19 cellular contexts compared by ENCODE assay signal in the genomic region with DNA sequence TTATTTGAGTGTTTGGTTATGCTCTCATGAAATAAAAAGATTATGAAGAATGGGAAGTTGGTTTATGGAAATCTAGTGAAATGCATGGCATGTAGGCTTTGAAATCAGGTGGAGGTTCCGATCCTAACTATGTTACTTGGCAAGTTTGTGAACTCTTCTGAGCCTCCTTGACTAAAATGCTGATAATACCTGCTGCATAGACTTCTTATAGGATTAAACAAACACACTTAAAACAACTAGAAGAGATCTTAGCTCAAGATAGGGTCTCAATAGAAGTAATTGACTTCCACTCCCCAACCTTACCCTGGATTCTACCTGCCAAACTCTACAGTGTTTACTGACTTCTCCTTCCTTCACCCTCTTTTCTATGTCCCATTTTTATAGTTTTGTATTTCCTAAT.
"Had no signal": no experiment of that assay in that cellular context is flagged by ENCODE, and none has a peak within 500 bp of the region (broad histone marks: within the 10 kb centered on the region; RNA-seq: fewer than 3 reads in every experiment).

No MANE protein-coding gene starts in this region.

- ATAC-seq: effector memory CD8-positive, alpha-beta T cell had no signal

- H3K36me3 ChIP-seq: esophagus muscularis mucosa, gastrocnemius medialis, heart right ventricle, sigmoid colon, stomach, vagina had no signal

- H3K36me3 Mint-ChIP-seq: type B pancreatic cell had no signal

- H3K4me3 Mint-ChIP-seq: effector memory CD8-positive, alpha-beta T cell; naive B cell; nephron progenitor cell; type B pancreatic cell had no signal

- H3K4me1 ChIP-seq: stomach, vagina had no signal

- H3K27ac ChIP-seq: epithelial cell of prostate, vagina had no signal

- H3K9me3 ChIP-seq: esophagus muscularis mucosa, gastrocnemius medialis, sigmoid colon, stomach, vagina had no signal

- H3K27ac Mint-ChIP-seq: effector memory CD8-positive, alpha-beta T cell; nephron progenitor cell; type B pancreatic cell had no signal

- H3K27me3 ChIP-seq: gastrocnemius medialis, sigmoid colon, vagina had no signal

- H3K4me1 Mint-ChIP-seq: naive B cell, nephron progenitor cell had no signal

- H3K4me3 ChIP-seq: esophagus muscularis mucosa, gastrocnemius medialis, heart right ventricle, sigmoid colon, skin epidermis, stomach, vagina had no signal

- DNase-seq: effector memory CD8-positive, alpha-beta T cell; gastrocnemius medialis; heart right ventricle; hypothalamus; kidney glomerular epithelial cell; mesendoderm; naive B cell; nephron progenitor cell; posterior cingulate gyrus; sigmoid colon; stimulated activated CD4-positive, alpha-beta T cell treated with anti-CD3 and anti-CD28 coated beads, Interleukin-12 subunit alpha, Interleukin-12 subunit beta, amount 100 ng/mL, for 4 hours; stimulated activated naive CD4-positive, alpha-beta T cell; stomach; substantia nigra had no signal
